ENCODE assay signal across 6 cellular contexts in the genomic region with DNA sequence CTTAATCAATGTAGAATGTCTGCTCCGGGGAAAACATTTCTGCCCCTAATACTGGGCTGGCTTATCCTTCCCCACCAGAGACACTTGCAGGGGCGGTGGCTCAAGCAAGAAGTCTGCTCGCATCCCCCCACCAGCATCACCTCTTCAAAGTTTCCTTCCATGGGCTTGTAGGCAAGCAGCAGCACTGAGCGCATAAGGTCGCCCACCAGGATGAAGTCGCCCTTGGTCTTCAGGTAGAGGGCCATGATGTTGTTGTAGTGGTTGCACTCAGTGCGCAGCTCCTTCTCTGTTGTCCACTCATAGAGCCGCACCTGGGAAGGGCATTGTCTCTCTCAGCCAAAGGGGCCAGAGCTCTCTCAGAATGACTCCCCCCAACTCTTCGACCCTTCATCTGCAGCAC.
"Had no signal": no experiment of that assay in that cellular context is flagged by ENCODE, and none has a peak within 500 bp of the region (broad histone marks: within the 10 kb centered on the region; RNA-seq: fewer than 3 reads in every experiment).

No MANE protein-coding gene starts in this region.

- H3K4me3 Mint-ChIP-seq: GM23338, H9, IgD-negative memory B cell had no signal

- H3K9me3 Mint-ChIP-seq: GM23338, H9, IgD-negative memory B cell had no signal

- ATAC-seq: GM23338, HepG2 had no signal

- H3K4me3 ChIP-seq: GM23338 had no signal

- H3K27ac ChIP-seq: HL-60 had no signal

- H3K27me3 Mint-ChIP-seq: IgD-negative memory B cell had no signal

- H3K27ac Mint-ChIP-seq: GM23338, H9, IgD-negative memory B cell had no signal

- H3K4me1 Mint-ChIP-seq: IgD-negative memory B cell had no signal

- DNase-seq: H9, HCEC 1CT had no signal
